Comparison of ENCODE assay signal across 1 cellular context in the genomic region with DNA sequence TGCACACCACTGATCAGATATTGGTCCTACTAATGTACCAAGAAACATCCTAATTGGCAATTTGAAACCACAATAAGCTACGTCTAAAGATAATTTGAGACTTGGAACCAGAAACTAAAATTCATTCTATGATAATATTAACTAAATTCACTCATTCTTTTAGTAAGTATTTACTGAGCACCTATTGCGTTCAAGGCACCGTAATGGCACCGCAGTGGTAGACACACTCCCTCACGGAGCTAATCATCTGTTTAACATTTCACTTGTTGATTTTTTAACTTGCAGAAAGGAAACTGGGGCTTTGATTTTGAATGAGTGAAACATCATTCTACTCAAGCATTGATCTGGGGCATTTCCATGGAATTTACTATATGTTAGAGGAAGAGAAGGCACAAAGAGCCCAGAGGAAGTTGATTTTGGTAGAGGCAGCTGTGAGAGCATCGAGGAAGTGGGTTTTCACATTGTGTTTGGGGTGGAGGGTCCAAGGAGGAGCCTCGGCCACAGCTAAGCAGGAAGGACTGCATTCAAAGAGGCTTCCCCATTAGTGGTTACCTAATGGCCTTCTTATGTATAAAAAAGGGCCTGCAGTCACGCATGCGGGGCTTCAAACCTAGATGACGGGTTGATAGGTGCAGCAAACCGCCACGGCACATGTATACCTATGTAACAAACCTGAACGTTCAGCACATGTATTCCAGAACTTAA.
TF ChIP-seq lines count a peak whose summit lies in the region.

No MANE protein-coding gene starts in this region.

TF ChIP-seq in A549, 52 proteins besides CTCF, POLR2A, EP300 and RAD21 (continued from another document):
- TF ChIP-seq REST (IDR thresholded peaks at IDR 0.05) (no peak), ELK1 (IDR thresholded peaks at IDR 0.05; ENCODE audit: low read depth, low read length) (no peak), HOXB13 (CRISPR knock-in tag; IDR thresholded peaks at IDR 0.05; ENCODE audit: low read depth) (no peak), KDM1A (IDR thresholded peaks at IDR 0.05; ENCODE audit: low read depth) (no peak), ZC3H11A (IDR thresholded peaks at IDR 0.05) (no peak), CHD4 (IDR thresholded peaks at IDR 0.05; ENCODE audit: borderline replicate concordance) (no peak), CHD2 (IDR thresholded peaks at IDR 0.05; ENCODE audit: low read length, partially characterized antibody) (no peak)
- TF ChIP-seq, protein P1, sequence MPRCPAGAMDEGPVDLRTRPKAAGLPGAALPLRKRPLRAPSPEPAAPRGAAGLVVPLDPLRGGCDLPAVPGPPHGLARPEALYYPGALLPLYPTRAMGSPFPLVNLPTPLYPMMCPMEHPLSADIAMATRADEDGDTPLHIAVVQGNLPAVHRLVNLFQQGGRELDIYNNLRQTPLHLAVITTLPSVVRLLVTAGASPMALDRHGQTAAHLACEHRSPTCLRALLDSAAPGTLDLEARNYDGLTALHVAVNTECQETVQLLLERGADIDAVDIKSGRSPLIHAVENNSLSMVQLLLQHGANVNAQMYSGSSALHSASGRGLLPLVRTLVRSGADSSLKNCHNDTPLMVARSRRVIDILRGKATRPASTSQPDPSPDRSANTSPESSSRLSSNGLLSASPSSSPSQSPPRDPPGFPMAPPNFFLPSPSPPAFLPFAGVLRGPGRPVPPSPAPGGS (IDR thresholded peaks at IDR 0.05): no peak
